Comparison of ENCODE assay signal across 20 cellular contexts in genomic region chr1:1129309-1129708, GRCh38. TPM values are rescaled to one million over a fixed set of nuclear protein-coding genes. Genes with fewer than 3 reads are reported as not detected.
A peak's percentile ranks its signal among the peaks of the same experiment; 100 is the strongest.
DNase-seq lines count a peak whose midpoint lies in the region; ATAC-seq, FAIRE-seq and TF ChIP-seq lines count a peak whose summit lies in the region.
"Had no signal": no experiment of that assay in that cellular context is flagged by ENCODE, and none has a peak within 500 bp of the region (broad histone marks: within the 10 kb centered on the region; RNA-seq: fewer than 3 reads in every experiment).

No MANE protein-coding gene starts in this region.

- H3K79me1 ChIP-seq in neuronal stem cell (ENCODE audit: low read depth, low read length) = peaks cover 2% of the 10 kb centered on the region

- no peak overlapping the region for H2BK5ac ChIP-seq in neuronal stem cell (ENCODE audit: low read length)

- H3K36me3 ChIP-seq in body of pancreas (replicated peaks in 1 of 2; ENCODE audit: insufficient read depth in 1 of 2, low read depth in 2 of 2) = no peaks in the 10 kb centered on the region
- no peaks in the 10 kb centered on the region for H3K36me3 ChIP-seq in kidney (ENCODE audit: control insufficient read depth in 1 of 2, insufficient read depth in 2 of 2, low read length in 2 of 2)
- no peaks in the 10 kb centered on the region for H3K36me3 ChIP-seq in neuronal stem cell (replicated peaks in 1 of 2; ENCODE audit: control insufficient read depth in 2 of 2, insufficient read depth in 2 of 2, low read length in 2 of 2)
- no peaks in the 10 kb centered on the region for H3K36me3 ChIP-seq in adrenal gland (replicated peaks in 1 of 2)
- H3K36me3 ChIP-seq in BE2C = no peaks in the 10 kb centered on the region
- H3K36me3 ChIP-seq in sigmoid colon = no peaks in the 10 kb centered on the region

- H2AK5ac ChIP-seq in neuronal stem cell (ENCODE audit: low read depth, low read length) = peak overlapping the region; percentile 75

- H3K4ac ChIP-seq in neuronal stem cell (ENCODE audit: low read length) = no peak overlapping the region

- no peak overlapping the region for H4K8ac ChIP-seq in neuronal stem cell (ENCODE audit: low read depth, low read length)

- H2BK15ac ChIP-seq in neuronal stem cell (ENCODE audit: low read length) = peak overlapping the region; percentile 87

- peaks cover 4% of the 10 kb centered on the region for H3K36me3 Mint-ChIP-seq in stimulated activated effector memory CD8-positive, alpha-beta T cell treated with anti-CD3 and anti-CD28 coated beads, Interleukin-12 subunit alpha, Interleukin-12 subunit beta, amount 100 ng/mL, for 72 hours
- H3K36me3 Mint-ChIP-seq: CD8-positive, alpha-beta T cell had no signal

- no peak overlapping the region for H3K4me3 ChIP-seq in body of pancreas
- H3K4me3 ChIP-seq in kidney (ENCODE audit: low read length in 2 of 2) = peak overlapping the region; percentile 15 to 65
- no peak overlapping the region for H3K4me3 ChIP-seq in neuronal stem cell (ENCODE audit: low read length in 2 of 2)
- no peak overlapping the region for H3K4me3 ChIP-seq in adrenal gland
- H3K4me3 ChIP-seq in BE2C (ENCODE audit: low read depth, low read length) = no peak overlapping the region
- H3K4me3 ChIP-seq in sigmoid colon = no peak overlapping the region
- H3K4me3 ChIP-seq: PC-9 had no signal

- peak overlapping the region; percentile 38 for H3K14ac ChIP-seq in neuronal stem cell (ENCODE audit: low read length)

- H3K9me3 Mint-ChIP-seq in stimulated activated effector memory CD8-positive, alpha-beta T cell treated with anti-CD3 and anti-CD28 coated beads, Interleukin-12 subunit alpha, Interleukin-12 subunit beta, amount 100 ng/mL, for 72 hours = no peaks in the 10 kb centered on the region
- H3K9me3 Mint-ChIP-seq: CD8-positive, alpha-beta T cell had no signal

- no peak for TF ChIP-seq EP300 in sigmoid colon (IDR thresholded peaks at IDR 0.05)

- peaks cover 64% of the 10 kb centered on the region for H3K4me1 ChIP-seq in body of pancreas
- peaks cover 14 to 17% of the 10 kb centered on the region in 2 donors for H3K4me1 ChIP-seq in kidney (ENCODE audit: control insufficient read depth in 1 of 2, insufficient read depth in 1 of 2, low read depth in 1 of 2, low read length in 2 of 2)
- H3K4me1 ChIP-seq in neuronal stem cell (ENCODE audit: control insufficient read depth in 2 of 2, insufficient read depth in 1 of 2, low read depth in 1 of 2, low read length in 2 of 2) = no peaks in the 10 kb centered on the region
- H3K4me1 ChIP-seq in adrenal gland (replicated peaks in 1 of 2) = no peaks in the 10 kb centered on the region
- H3K4me1 ChIP-seq in BE2C = no peaks in the 10 kb centered on the region
- H3K4me1 ChIP-seq in sigmoid colon = no peaks in the 10 kb centered on the region

- no peak for TF ChIP-seq CTCF in body of pancreas (IDR thresholded peaks at IDR 0.05)
- no peak for TF ChIP-seq CTCF in kidney (IDR thresholded peaks at IDR 0.05; ENCODE audit: borderline replicate concordance, extremely low read depth, insufficient read depth)
- TF ChIP-seq CTCF in adrenal gland (IDR thresholded peaks at IDR 0.05) = no peak
- TF ChIP-seq CTCF in BE2C (IDR thresholded peaks at IDR 0.05; ENCODE audit: low read depth, low read length) = no peak
- no peak for TF ChIP-seq CTCF in sigmoid colon (IDR thresholded peaks at IDR 0.05)

- H3K9ac ChIP-seq in kidney (ENCODE audit: low read length in 2 of 2) (peak overlapping the region in 1 of 2 donors; percentile 71), neuronal stem cell (ENCODE audit: low read depth, low read length, poor library complexity) (peak overlapping the region; percentile 60)

- no peak overlapping the region for H4K91ac ChIP-seq in neuronal stem cell (ENCODE audit: low read depth, low read length, poor library complexity)

- WGBS in body of pancreas, 2 donors = 55 to 68% methylated on average over 12 to 16 of the region's 16 CpGs
- no CpG with 5 or more reads among the region's 16 CpGs for WGBS in neuronal stem cell (ENCODE audit: extremely low coverage in 2 of 2, insufficient read length in 2 of 2, insufficient replicate concordance in 1 of 2), 2 donors
- 80 to 92% (median 88%) methylated on average over 11 to 16 of the region's 16 CpGs for WGBS in adrenal gland, 4 donors
- WGBS in sigmoid colon, 2 donors = 13 to 79% methylated on average over 16 of the region's 16 CpGs

- FAIRE-seq in kidney (lab: Jason Lieb, UNC) = no peak

- peaks cover under 1% of the 10 kb centered on the region for H3K4me1 Mint-ChIP-seq in stimulated activated effector memory CD8-positive, alpha-beta T cell treated with anti-CD3 and anti-CD28 coated beads, Interleukin-12 subunit alpha, Interleukin-12 subunit beta, amount 100 ng/mL, for 72 hours

- peak overlapping the region; percentile 74 to 93 (median 84) for H3K27ac ChIP-seq in body of pancreas
- peak overlapping the region; percentile 82 to 89 for H3K27ac ChIP-seq in kidney (ENCODE audit: low read depth in 2 of 2, low read length in 2 of 2)
- H3K27ac ChIP-seq in neuronal stem cell (replicated peaks; ENCODE audit: low read length) = no peak overlapping the region
- no peak overlapping the region for H3K27ac ChIP-seq in adrenal gland
- peak overlapping the region in 1 of 4 donors; percentile 26 for H3K27ac ChIP-seq in sigmoid colon
- H3K27ac ChIP-seq: PC-9 had no signal

- no peak overlapping the region for H3K4me3 Mint-ChIP-seq in stimulated activated effector memory CD8-positive, alpha-beta T cell treated with anti-CD3 and anti-CD28 coated beads, Interleukin-12 subunit alpha, Interleukin-12 subunit beta, amount 100 ng/mL, for 72 hours
- H3K4me3 Mint-ChIP-seq: CD8-positive, alpha-beta T cell had no signal

- peak overlapping the region; percentile 35 for H3K18ac ChIP-seq in neuronal stem cell (ENCODE audit: low read length)

- TF ChIP-seq POLR2A in body of pancreas (IDR thresholded peaks at IDR 0.05) = no peak
- no peak for TF ChIP-seq POLR2A in adrenal gland (IDR thresholded peaks at IDR 0.05)
- TF ChIP-seq POLR2A in sigmoid colon (IDR thresholded peaks at IDR 0.05) = no peak

- no peak for ATAC-seq in body of pancreas
- no peak for ATAC-seq in stimulated activated effector memory CD8-positive, alpha-beta T cell treated with anti-CD3 and anti-CD28 coated beads, Interleukin-12 subunit alpha, Interleukin-12 subunit beta, amount 100 ng/mL, for 72 hours
- ATAC-seq: CD8-positive, alpha-beta T cell had no signal

- H3K27ac Mint-ChIP-seq in stimulated activated effector memory CD8-positive, alpha-beta T cell treated with anti-CD3 and anti-CD28 coated beads, Interleukin-12 subunit alpha, Interleukin-12 subunit beta, amount 100 ng/mL, for 72 hours = peak overlapping the region; percentile 26
- H3K27ac Mint-ChIP-seq: CD8-positive, alpha-beta T cell had no signal

- intact Hi-C loops in body of pancreas (cut with DNase I) = no loop called here
- intact Hi-C loops in kidney (cut with DNase I) = loop anchor here (10.0 kb wide), 2 partner anchors 105 to 165 kb away; partner anchors contain the start of genes B3GALT6 and SDF4
- intact Hi-C loops in adrenal gland (cut with DNase I) = no loop called here
- intact Hi-C loops in sigmoid colon (cut with DNase I) = no loop called here

- peak overlapping the region; percentile 96 for H3K23ac ChIP-seq in neuronal stem cell (ENCODE audit: low read depth, low read length, poor library complexity)

- H3K27me3 ChIP-seq in body of pancreas (no peaks in the 10 kb centered on the region), neuronal stem cell (ENCODE audit: control insufficient read depth in 3 of 3, insufficient read depth in 3 of 3, low read depth in 1 of 3, low read length in 3 of 3) (peaks cover 0 to 2% (median 0%) of the 10 kb centered on the region in 3 experiments), adrenal gland (no peaks in the 10 kb centered on the region), BE2C (0 out of 2 replicates have a peak, but pooled peaks cover 3% of the 10 kb centered on the region), sigmoid colon (no peaks in the 10 kb centered on the region)

- no peak overlapping the region for H2BK120ac ChIP-seq in neuronal stem cell (ENCODE audit: low read depth, low read length)

- no peak overlapping the region for H3K4me2 ChIP-seq in neuronal stem cell (ENCODE audit: insufficient read depth, low read length, poor library complexity, severe bottlenecking)
- H3K4me2 ChIP-seq: PC-9 had no signal

- no peak for DNase-seq in body of pancreas
- no peak for DNase-seq in kidney
- no peak for DNase-seq in neuronal stem cell (ENCODE audit: low spot score)
- DNase-seq in stimulated activated effector memory CD8-positive, alpha-beta T cell treated with anti-CD3 and anti-CD28 coated beads, Interleukin-12 subunit alpha, Interleukin-12 subunit beta, amount 100 ng/mL, for 72 hours (ENCODE audit: low spot score in 2 of 2) = no peak
- no peak for DNase-seq in inferior parietal cortex (ENCODE audit: extremely low spot score)
- no peak for DNase-seq in adrenal gland
- no peak for DNase-seq in BE2C
- no peak for DNase-seq in sigmoid colon
- DNase-seq: CD8-positive, alpha-beta T cell; H7; Karpas-422; MM.1S; NCI-H1105 treated with DMSO at 0.1 percent for 48 hours; NCI-H1930; NCI-H2171 treated with DMSO at 0.1 percent for 48 hours; NCI-H774; PC-9 had no signal

- H3K9me3 ChIP-seq in body of pancreas (no peaks in the 10 kb centered on the region), kidney (ENCODE audit: control insufficient read depth in 1 of 2, low read length in 2 of 2) (no peaks in the 10 kb centered on the region), neuronal stem cell (replicated peaks in 1 of 2; ENCODE audit: control insufficient read depth in 2 of 2, insufficient read depth in 1 of 2, low read depth in 1 of 2, low read length in 2 of 2) (peaks cover 0 to under 1% of the 10 kb centered on the region in 2 donors), adrenal gland (replicated peaks in 1 of 3) (no peaks in the 10 kb centered on the region), BE2C (no peaks in the 10 kb centered on the region), sigmoid colon (no peaks in the 10 kb centered on the region)

- peak overlapping the region; percentile 69 for H2AFZ ChIP-seq in neuronal stem cell (ENCODE audit: low read length)
- H2AFZ ChIP-seq: PC-9 had no signal

- H2BK12ac ChIP-seq in neuronal stem cell (ENCODE audit: low read length) = peak overlapping the region; percentile 73

RNA-seq across cellular contexts. Expression of gene C1orf159, which starts 13.4 kb away (rescaled TPM):
- total RNA-seq in body of pancreas (10 to 100 TPM in 1 of 2 donors, 1 to 10 TPM in 1; 8.8 to 13.2 TPM), kidney (14.8 TPM), adrenal gland (10 to 100 TPM in 5 of 8 donors, 1 to 10 TPM in 3; 5.4 to 17.3 (median 11.3) TPM), sigmoid colon (10 to 100 TPM in 2 of 4 donors, 1 to 10 TPM in 2; 7.9 to 13.8 (median 10.4) TPM)
- polyA plus RNA-seq in kidney (ENCODE audit: insufficient read depth, low read depth, low replicate concordance) (8.6 TPM), adrenal gland (10 to 100 TPM in 2 of 3 donors, under 1 TPM in 1; 0.55 to 54.3 (median 25.5) TPM), sigmoid colon (10 to 100 TPM in 1 of 3 donors, 1 to 10 TPM in 2; 6.6 to 25.3 (median 6.9) TPM)
- polyA plus RNA-seq in neuronal stem cell (2013, experiment 1 of 2) = 12.3 TPM
- 11.7 TPM for polyA plus RNA-seq in neuronal stem cell (2013, experiment 2 of 2)
- polyA plus RNA-seq in BE2C (2012; ENCODE audit: insufficient read depth, insufficient read length, low read depth) = 32.0 TPM

RNA-seq across cellular contexts. Expression of gene TTLL10, which starts 44.4 kb away (rescaled TPM):
- total RNA-seq in body of pancreas = under 1 TPM; 0.66 to 0.78 TPM
- total RNA-seq in kidney = 1.5 TPM
- polyA plus RNA-seq in kidney (ENCODE audit: insufficient read depth, low read depth, low replicate concordance) = not detected
- polyA plus RNA-seq in neuronal stem cell (2013, experiment 1 of 2) = 1.3 TPM
- 1.3 TPM for polyA plus RNA-seq in neuronal stem cell (2013, experiment 2 of 2)
- not detected for total RNA-seq in adrenal gland
- polyA plus RNA-seq in adrenal gland = under 1 TPM in 2 of 3 donors, not detected in 1; 0.32 to 0.44 TPM
- polyA plus RNA-seq in BE2C (2012; ENCODE audit: insufficient read depth, insufficient read length, low read depth) = not detected
- not detected for total RNA-seq in sigmoid colon
- under 1 TPM; 0.46 to 0.70 (median 0.60) TPM for polyA plus RNA-seq in sigmoid colon
- total RNA-seq: CD8-positive, alpha-beta T cell; Daoy; H7; NCI-H460 had no signal
- polyA plus RNA-seq: BJ had no signal

RNA-seq across cellular contexts. Expression of gene RNF223, which starts 55.2 kb away (rescaled TPM):
- total RNA-seq in body of pancreas (under 1 TPM in 1 of 2 donors, not detected in 1; 0.26 TPM), kidney (2.3 TPM), adrenal gland (not detected), sigmoid colon (not detected)
- polyA plus RNA-seq in kidney (ENCODE audit: insufficient read depth, low read depth, low replicate concordance) (0.28 TPM), adrenal gland (under 1 TPM in 1 of 3 donors, not detected in 2; 0.03 TPM), sigmoid colon (1 to 10 TPM in 2 of 3 donors, under 1 TPM in 1; 0.60 to 3.7 (median 1.9) TPM)
- polyA plus RNA-seq in neuronal stem cell (2013, experiment 1 of 2) = 0.03 TPM
- 0.01 TPM for polyA plus RNA-seq in neuronal stem cell (2013, experiment 2 of 2)
- polyA plus RNA-seq in BE2C (2012; ENCODE audit: insufficient read depth, insufficient read length, low read depth) = not detected
- total RNA-seq: CD8-positive, alpha-beta T cell; Daoy; H7; NCI-H460 had no signal
- polyA plus RNA-seq: BJ had no signal

Comparison
In these comparisons a context has a peak if more than half of its experiments do, and no peak if none do; other contexts are left out.
1. H3K27ac ChIP-seq: peak in body of pancreas (4 of 4) and kidney (2 of 2); none in neuronal stem cell (single experiment) and adrenal gland (0 of 5).
2. H3K4me3 ChIP-seq: peak in kidney (2 of 2); none in body of pancreas (0 of 2), neuronal stem cell (0 of 2), adrenal gland (0 of 4), BE2C (single experiment) and sigmoid colon (0 of 4).